ENCODE assay signal across 29 cellular contexts in genomic region chr1:56961426-56961825, GRCh38. TPM values are rescaled to one million over a fixed set of nuclear protein-coding genes. Genes with fewer than 3 reads are reported as not detected.
DNase-seq lines count a peak whose midpoint lies in the region; ATAC-seq, FAIRE-seq and TF ChIP-seq lines count a peak whose summit lies in the region.
"Had no signal": no experiment of that assay in that cellular context is flagged by ENCODE, and none has a peak within 500 bp of the region (broad histone marks: within the 10 kb centered on the region; RNA-seq: fewer than 3 reads in every experiment).

No MANE protein-coding gene starts in this region.

- no peaks in the 10 kb centered on the region for H3K79me2 ChIP-seq in HepG2 (ENCODE audit: insufficient read depth, low read length)
- H3K79me2 ChIP-seq in OCI-LY7 (ENCODE audit: insufficient read depth, low read depth, low read length), result no peaks in the 10 kb centered on the region

- H3K27me3 ChIP-seq in liver (ENCODE audit: control insufficient read depth in 4 of 4, insufficient read depth in 4 of 4, low read length in 3 of 4) (no peaks in the 10 kb centered on the region), HepG2 (ENCODE audit: control insufficient read depth in 1 of 2, insufficient read depth in 2 of 2, low read length in 2 of 2) (no peaks in the 10 kb centered on the region), right lobe of liver (no peaks in the 10 kb centered on the region)
- H3K27me3 ChIP-seq: BE2C, BLaER1 had no signal

- DNase-seq in HepG2 (ENCODE audit: low spot score), result no peak
- no peak for DNase-seq in right lobe of liver
- DNase-seq in skeletal muscle cell (ENCODE audit: low read depth), result peak; percentile 25
- DNase-seq in AG08395 (ENCODE audit: low spot score), result no peak
- DNase-seq in OCI-LY7 (ENCODE audit: low spot score), result no peak
- DNase-seq: BE2C; C1 segment of cervical spinal cord; CD4-positive, alpha-beta memory T cell; CD4-positive, CD25-positive, alpha-beta regulatory T cell; CD8-positive, alpha-beta memory T cell; COR-L47; DMS 273 treated with DMSO at 0.1 percent for 48 hours; DMS153; DMS53; DMS79; DND-41; EL; GDM1 had no signal

- POLR2A ChIA-PET in HepG2 (lab: Yijun Ruan, JAX), result no interaction called here
- POLR2A ChIA-PET in OCI-LY7 (lab: Charles Lee), result no interaction called here

- no peak for ATAC-seq in HepG2
- ATAC-seq in right lobe of liver, result no peak
- ATAC-seq: A549, GM12878 had no signal

- H3K36me3 ChIP-seq in liver (ENCODE audit: control insufficient read depth in 4 of 4, insufficient read depth in 3 of 4, low read depth in 1 of 4, low read length in 3 of 4), result peaks cover 0 to 33% (median 24%) of the 10 kb centered on the region in 4 donors
- no peaks in the 10 kb centered on the region for H3K36me3 ChIP-seq in HepG2 (replicated peaks in 1 of 2; ENCODE audit: control insufficient read depth in 1 of 2, insufficient read depth in 2 of 2, low read length in 2 of 2)
- H3K36me3 ChIP-seq in right lobe of liver, result peaks cover 0 to 32% (median 15%) of the 10 kb centered on the region in 4 donors
- H3K36me3 ChIP-seq in OCI-LY7 (ENCODE audit: insufficient read depth, low read length), result no peaks in the 10 kb centered on the region
- H3K36me3 ChIP-seq: BE2C, BLaER1 had no signal

- intact Hi-C loops in HepG2 (cut with micrococcal nuclease; ENCODE audit: unreplicated experiment) (loop anchor here (10.0 kb wide), 1 partner anchor 103 kb away; no protein-coding TSS in a partner anchor), right lobe of liver (cut with DNase I) (no loop called here), OCI-LY7 (cut with micrococcal nuclease; ENCODE audit: unreplicated experiment) (no loop called here)

- TF ChIP-seq CTCF in liver (IDR thresholded peaks at IDR 0.05; ENCODE audit: low read depth, low read length, missing input control) (no peak), HepG2 (CRISPR knock-in tag; IDR thresholded peaks at IDR 0.05) (no peak), right lobe of liver (IDR thresholded peaks at IDR 0.05) (no peak), OCI-LY7 (conservative IDR thresholded peaks at IDR 0.05; ENCODE audit: low read length) (no peak)

- TF ChIP-seq POLR2A in HepG2 (IDR thresholded peaks at IDR 0.05; ENCODE audit: insufficient read depth in 1 of 2, low read depth in 2 of 2, low read length in 2 of 2), result no peak
- peak; percentile 40 for TF ChIP-seq POLR2A in right lobe of liver (IDR thresholded peaks at IDR 0.05)

- no peaks in the 10 kb centered on the region for H4K20me1 ChIP-seq in HepG2 (ENCODE audit: insufficient read depth, low read length)
- no peaks in the 10 kb centered on the region for H4K20me1 ChIP-seq in OCI-LY7 (ENCODE audit: insufficient read depth, low read length)
- H4K20me1 ChIP-seq: BLaER1 had no signal

- in situ Hi-C loops in HepG2 (cut with HindIII; ENCODE audit: extremely low pct_ligation_motif_present, low pct_unique_long_range_greater_than_20kb), result no loop called here

- H3K4me2 ChIP-seq in HepG2 (ENCODE audit: low read depth, low read length) (no peak overlapping the region), OCI-LY7 (ENCODE audit: low read length) (no peak overlapping the region)
- H3K4me2 ChIP-seq: A549, BLaER1 had no signal

- CTCF ChIA-PET in HepG2 (lab: Yijun Ruan, JAX; ENCODE audit: low intra/inter-chr PET ratio, low total read pairs), result no interaction called here
- CTCF ChIA-PET in OCI-LY7 (lab: Charles Lee; ENCODE audit: unreplicated experiment), result no interaction called here

- H3K4me1 ChIP-seq in liver (ENCODE audit: control insufficient read depth in 4 of 4, insufficient read depth in 4 of 4, low read length in 3 of 4), result peaks cover 3 to 64% (median 48%) of the 10 kb centered on the region in 4 donors
- peaks cover 70% of the 10 kb centered on the region for H3K4me1 ChIP-seq in HepG2 (ENCODE audit: insufficient read depth, low read length)
- H3K4me1 ChIP-seq in right lobe of liver, result peaks cover 0 to 62% (median 20%) of the 10 kb centered on the region in 4 donors
- no peaks in the 10 kb centered on the region for H3K4me1 ChIP-seq in OCI-LY7 (ENCODE audit: insufficient read depth, low read length, poor library complexity, severe bottlenecking)
- H3K4me1 ChIP-seq: A549, BLaER1 had no signal

- H3K9me3 ChIP-seq in liver (ENCODE audit: control insufficient read depth in 4 of 4, low read length in 3 of 4), result no peaks in the 10 kb centered on the region
- H3K9me3 ChIP-seq in HepG2 (ENCODE audit: low read length), result no peaks in the 10 kb centered on the region
- no peaks in the 10 kb centered on the region for H3K9me3 ChIP-seq in right lobe of liver
- H3K9me3 ChIP-seq in OCI-LY7 (ENCODE audit: low read length), result no peaks in the 10 kb centered on the region
- H3K9me3 ChIP-seq: A549, BE2C, BLaER1 had no signal

- H3K9me2 ChIP-seq in OCI-LY7 (ENCODE audit: insufficient read depth, low read length), result no peaks in the 10 kb centered on the region

- H3K9ac ChIP-seq in liver (ENCODE audit: low read depth in 1 of 2, low read length in 2 of 2), result peak overlapping the region in 1 of 2 donors; percentile 5
- H3K9ac ChIP-seq in HepG2 (ENCODE audit: insufficient read depth, low read depth, low read length), result no peak overlapping the region
- H3K9ac ChIP-seq: BLaER1 had no signal

- no peak for FAIRE-seq in HepG2 (lab: Jason Lieb, UNC)
- FAIRE-seq: A549, GM12878, GM12892, GM18507 had no signal

- TF ChIP-seq RAD21 in liver (IDR thresholded peaks at IDR 0.05), result no peak
- no peak for TF ChIP-seq RAD21 in HepG2 (CRISPR knock-in tag; IDR thresholded peaks at IDR 0.05)

- 53% methylated on average over 10 of the region's 10 CpGs for WGBS in liver
- 95% methylated on average over 10 of the region's 10 CpGs for WGBS in HepG2 (ENCODE audit: low lambda C conversion rate)
- 44% methylated on average over 10 of the region's 10 CpGs for WGBS in right lobe of liver (ENCODE audit: insufficient coverage, low coverage, low lambda C conversion rate, missing lambda C conversion rate)

- TF ChIP-seq EP300 in HepG2 (IDR thresholded peaks at IDR 0.05; ENCODE audit: low read depth in 2 of 2, low read length in 2 of 2) (no peak), HepG2 (CRISPR knock-in tag; IDR thresholded peaks at IDR 0.05; ENCODE audit: borderline replicate concordance) (no peak)

- H3K4me3 ChIP-seq in liver (ENCODE audit: low read depth in 1 of 3, low read length in 3 of 3) (no peak overlapping the region), HepG2 (replicated peaks in 1 of 3; ENCODE audit: insufficient read depth in 1 of 3, low read depth in 2 of 3, low read length in 3 of 3) (no peak overlapping the region), right lobe of liver (no peak overlapping the region), skeletal muscle cell (ENCODE audit: low read depth, low read length) (no peak overlapping the region), OCI-LY7 (ENCODE audit: low read depth, low read length, poor library complexity, severe bottlenecking) (no peak overlapping the region)
- H3K4me3 ChIP-seq: A549, BLaER1, GM12878 had no signal

- BruUV-seq in HepG2 (replicated peaks; lab: Mats Ljungman, UMichigan), result no TSS peak
- no TSS peak for BruUV-seq in OCI-LY7 (replicated peaks; lab: Mats Ljungman, UMichigan)

- peak overlapping the region; percentile 91 to 93 for H3K27ac ChIP-seq in liver (ENCODE audit: low read depth in 1 of 2, low read length in 2 of 2)
- H3K27ac ChIP-seq in HepG2 (ENCODE audit: extremely low read length, insufficient read depth, low read length), result no peak overlapping the region
- peak overlapping the region; percentile 6 to 98 (median 29) for H3K27ac ChIP-seq in right lobe of liver
- H3K27ac ChIP-seq in OCI-LY7 (ENCODE audit: low read depth, low read length, poor library complexity, severe bottlenecking), result no peak overlapping the region
- H3K27ac ChIP-seq: 22Rv1, A549, BLaER1 had no signal

- H2AFZ ChIP-seq in HepG2 (ENCODE audit: low read length) (no peak overlapping the region), OCI-LY7 (ENCODE audit: low read length) (no peak overlapping the region)

TF ChIP-seq in liver, 16 proteins besides CTCF, POLR2A, EP300 and RAD21 (continues in another document):
- TF ChIP-seq RXRA (IDR thresholded peaks at IDR 0.05), result peak in 1 of 2 donors; percentile 44
- no peak for TF ChIP-seq HNF4G (IDR thresholded peaks at IDR 0.05)

RNA-seq across cellular contexts. Expression of gene C8B, which starts 4.4 kb away (rescaled TPM):
- total RNA-seq in liver (100 to 1,000 TPM; 151 to 703 TPM), HepG2 (2016; rRNA removed; fragmentation: Illumina TruSeq; extraction: Trizol) (3.3 and 8.4 TPM in 2 replicates), right lobe of liver (100 to 1,000 TPM; 289 to 573 (median 400) TPM), OCI-LY7 (2022) (not detected in 2 replicates)
- polyA plus RNA-seq in liver (100 to 1,000 TPM; 299 to 413 TPM), HepG2 (2011; rRNA removed) (11.3 and 21.1 TPM in 2 replicates)
- 0.53 and 0.61 TPM in 2 replicates for total RNA-seq in HepG2 (2016; cell fraction: cytosol; rRNA removed; fragmentation: Illumina TruSeq; extraction: Trizol; ENCODE audit: low read depth)
- total RNA-seq in HepG2 (2016; cell fraction: insoluble cytoplasmic fraction; rRNA removed; fragmentation: Illumina TruSeq; extraction: Trizol), result 5.1 and 7.4 TPM in 2 replicates
- 1.4 and 1.8 TPM in 2 replicates for total RNA-seq in HepG2 (2016; cell fraction: membrane; rRNA removed; fragmentation: Illumina TruSeq; extraction: Trizol)
- 6.6 and 7.4 TPM in 2 replicates for total RNA-seq in HepG2 (2016; cell fraction: nucleus; rRNA removed; fragmentation: Illumina TruSeq; extraction: Trizol)
- 9.0 and 19.4 TPM in 2 replicates for polyA plus RNA-seq in HepG2 (2011; cell fraction: cytosol; rRNA removed)
- polyA plus RNA-seq in HepG2 (2011; cell fraction: nucleus; rRNA removed), result 9.1 and 11.3 TPM in 2 replicates
- 10.5 and 17.8 TPM in 2 replicates for polyA plus RNA-seq in HepG2 (2012)
- polyA plus RNA-seq in HepG2 (2016; cell fraction: cytosol; fragmentation: Illumina TruSeq; extraction: Trizol; ENCODE audit: low read depth), result 0.57 and 0.66 TPM in 2 replicates
- 3.7 and 3.8 TPM in 2 replicates for polyA plus RNA-seq in HepG2 (2016; cell fraction: insoluble cytoplasmic fraction; fragmentation: Illumina TruSeq; extraction: Trizol; ENCODE audit: low read depth)
- polyA plus RNA-seq in HepG2 (2016; cell fraction: membrane; fragmentation: Illumina TruSeq; extraction: Trizol; ENCODE audit: low read depth), result 1.2 and 1.4 TPM in 2 replicates
- polyA plus RNA-seq in HepG2 (2016; cell fraction: nucleus; fragmentation: Illumina TruSeq; extraction: Trizol; ENCODE audit: insufficient read depth, low read depth), result 5.9 and 7.7 TPM in 2 replicates
- polyA minus RNA-seq in HepG2 (2011; rRNA and poly(A)+ RNA removed; ENCODE audit: low replicate concordance), result 9.1 TPM in 1 of 2 replicates, not detected in the other
- 4.2 and 7.6 TPM in 2 replicates for polyA minus RNA-seq in HepG2 (2011; cell fraction: cytosol; rRNA and poly(A)+ RNA removed)
- 4.8 and 11.1 TPM in 2 replicates for polyA minus RNA-seq in HepG2 (2011; cell fraction: nucleus; rRNA and poly(A)+ RNA removed)
- not detected in 2 replicates for total RNA-seq in OCI-LY7 (2014; rRNA removed; shearing (Covaris generic))
- total RNA-seq: A172; CD4-positive, alpha-beta memory T cell; CD8-positive, alpha-beta memory T cell; Daoy; G401; GM12878 had no signal
- polyA plus RNA-seq: A549; CD14-positive monocyte; CD4-positive, alpha-beta memory T cell; CD4-positive, CD25-positive, alpha-beta regulatory T cell; CD8-positive, alpha-beta memory T cell; GM12878 had no signal

Comparison
In these comparisons a context has a peak if more than half of its experiments do, and no peak if none do; other contexts are left out.
1. H3K27ac ChIP-seq: peak in liver (2 of 2) and right lobe of liver (3 of 3); none in HepG2 (single experiment) and OCI-LY7 (single experiment).
2. RNA of gene C8B, which starts 4.4 kb away (total RNA-seq): 151 to 703 TPM in liver and 289 to 573 TPM in right lobe of liver; 0.53 to 8.4 TPM in HepG2 and not detected in OCI-LY7; every median in the first group is over 10 times any median in the second.